15 cellular contexts compared by ENCODE assay signal in genomic region chr19:17686027-17686511, GRCh38. TPM values are rescaled to one million over a fixed set of nuclear protein-coding genes. Genes with fewer than 3 reads are reported as not detected.
DNase-seq lines count a peak whose midpoint lies in the region; ATAC-seq, FAIRE-seq and TF ChIP-seq lines count a peak whose summit lies in the region.
"Had no signal": no experiment of that assay in that cellular context is flagged by ENCODE, and none has a peak within 500 bp of the region (broad histone marks: within the 10 kb centered on the region; RNA-seq: fewer than 3 reads in every experiment).

No MANE protein-coding gene starts in this region.

- ATAC-seq in GM21381 (IDR thresholded peaks at IDR 0.05; ENCODE audit: unreplicated experiment), result no peak
- ATAC-seq: activated CD4-positive, alpha-beta T cell treated with anti-CD3 and anti-CD28 coated beads for 36 hours had no signal

- intact Hi-C loops in left ventricle myocardium inferior (cut with micrococcal nuclease), result no loop called here

- no peaks in the 10 kb centered on the region for H3K9me3 ChIP-seq in left ventricle myocardium inferior (replicated peaks)
- H3K9me3 ChIP-seq in right atrium auricular region, result no peaks in the 10 kb centered on the region
- no peaks in the 10 kb centered on the region for H3K9me3 ChIP-seq in iPS-18c (ENCODE audit: control insufficient read depth, insufficient read depth, low read length)
- H3K9me3 ChIP-seq: neutrophil, SJSA1 had no signal

- H3K4me3 ChIP-seq in left ventricle myocardium inferior, result peak overlapping the region; percentile 46
- H3K4me3 ChIP-seq in right atrium auricular region, result peak overlapping the region in 1 of 2 donors; percentile 22
- H3K4me3 ChIP-seq in iPS-18c (ENCODE audit: insufficient read depth, low read depth, low read length), result peak overlapping the region; percentile 60
- H3K4me3 ChIP-seq: SJSA1 had no signal

- H3K27ac ChIP-seq in left ventricle myocardium inferior (replicated peaks), result peak overlapping the region; percentile 33
- H3K27ac ChIP-seq in right atrium auricular region, result no peak overlapping the region
- H3K27ac ChIP-seq: neutrophil, SJSA1 had no signal

- no peak for FAIRE-seq in urothelium cell line (lab: Jason Lieb, UNC)
- FAIRE-seq: islet of Langerhans had no signal

- H3K9me3 Mint-ChIP-seq in brain, result peaks cover 0 to 16% (median 0%) of the 10 kb centered on the region in 5 experiments

- DNase-seq in left ventricle myocardium inferior (no peak), right atrium auricular region (ENCODE audit: low spot score) (no peak), urothelium cell line (ENCODE audit: low spot score) (peak; percentile 50), SHP77 treated with DMSO at 0.1 percent for 48 hours (lab: John Stamatoyannopoulos, UW) (no peak), NCI-H146 treated with DMSO at 0.1 percent for 48 hours (lab: John Stamatoyannopoulos, UW; ENCODE audit: unreplicated experiment) (no peak)
- DNase-seq: activated CD4-positive, alpha-beta T cell treated with anti-CD3 and anti-CD28 coated beads for 36 hours; activated gamma-delta T cell; NCI-H2107; stimulated activated CD4-positive, alpha-beta T cell treated with anti-CD3 and anti-CD28 coated beads, Interleukin-4, amount 100 ng/mL, for 1 hour had no signal

- H3K27me3 ChIP-seq in left ventricle myocardium inferior (ENCODE audit: low read depth) (peaks cover 88% of the 10 kb centered on the region), right atrium auricular region (peaks cover 16 to 18% of the 10 kb centered on the region in 2 donors)

- H3K4me1 ChIP-seq in left ventricle myocardium inferior (peaks cover 34% of the 10 kb centered on the region), right atrium auricular region (peaks cover 0 to 32% of the 10 kb centered on the region in 2 donors)

- H3K4me3 Mint-ChIP-seq in brain, result peak overlapping the region; percentile 68 to 84 (median 79)
- H3K4me3 Mint-ChIP-seq: activated CD4-positive, alpha-beta T cell treated with anti-CD3 and anti-CD28 coated beads for 36 hours had no signal

- TF ChIP-seq CTCF in left ventricle myocardium inferior (IDR thresholded peaks at IDR 0.05; ENCODE audit: borderline replicate concordance) (no peak), right atrium auricular region (IDR thresholded peaks at IDR 0.05) (no peak), brain (conservative IDR thresholded peaks at IDR 0.05) (no peak)

- peaks cover 23% of the 10 kb centered on the region for H3K36me3 Mint-ChIP-seq in brain

- peaks cover 77% of the 10 kb centered on the region for H3K27me3 Mint-ChIP-seq in brain

- H3K36me3 ChIP-seq in left ventricle myocardium inferior (no peaks in the 10 kb centered on the region), right atrium auricular region (no peaks in the 10 kb centered on the region)
- H3K36me3 ChIP-seq: neutrophil, SJSA1 had no signal

- H3K27ac Mint-ChIP-seq in brain, result peak overlapping the region in 2 of 5 experiments; percentile 30 to 69
- H3K27ac Mint-ChIP-seq: activated CD4-positive, alpha-beta T cell treated with anti-CD3 and anti-CD28 coated beads for 36 hours had no signal

- peaks cover 18% of the 10 kb centered on the region for H3K4me1 Mint-ChIP-seq in brain

RNA-seq across cellular contexts. Expression of gene UNC13A, which starts 2.1 kb away (rescaled TPM):
- 0.05 TPM for total RNA-seq in left ventricle myocardium inferior
- total RNA-seq in right atrium auricular region, result under 1 TPM in 1 of 2 donors, not detected in 1; 0.08 TPM
- 12.9 TPM for polyA plus RNA-seq in brain (ENCODE audit: insufficient read depth, low read depth, low replicate concordance)
- total RNA-seq: SJSA1 had no signal

RNA-seq across cellular contexts. Expression of gene MAP1S, which starts 33.2 kb away (rescaled TPM):
- total RNA-seq in left ventricle myocardium inferior (21.4 TPM), right atrium auricular region (10 to 100 TPM; 26.8 to 31.2 TPM)
- polyA plus RNA-seq in brain (ENCODE audit: insufficient read depth, low read depth, low replicate concordance), result 102 TPM
